8 cellular contexts compared by ENCODE assay signal in genomic region chr2:17538844-17539554, GRCh38. TPM values are rescaled to one million over a fixed set of nuclear protein-coding genes. Genes with fewer than 3 reads are reported as not detected.
A peak's percentile ranks its signal among the peaks of the same experiment; 100 is the strongest.
DNase-seq lines count a peak whose midpoint lies in the region; ATAC-seq and TF ChIP-seq lines count a peak whose summit lies in the region.

No MANE protein-coding gene starts in this region.

- no peaks in the 10 kb centered on the region for H4K20me1 ChIP-seq in GM23338 (replicated peaks; ENCODE audit: insufficient read depth)

- H3K79me2 ChIP-seq in GM23338 (replicated peaks; ENCODE audit: insufficient read depth) = peaks cover 27% of the 10 kb centered on the region

- H3K36me3 ChIP-seq in GM23338 (ENCODE audit: insufficient read depth) = no peaks in the 10 kb centered on the region
- H3K36me3 ChIP-seq in thyroid gland = no peaks in the 10 kb centered on the region

- H3K9me3 ChIP-seq in thyroid gland = no peaks in the 10 kb centered on the region

- WGBS in thyroid gland, 2 donors = 1 to 6% methylated on average over 16 to 33 of the region's 52 CpGs

- H3K36me3 Mint-ChIP-seq in GM23338 (ENCODE audit: low read depth) (no peaks in the 10 kb centered on the region), chondrocyte (ENCODE audit: low read depth) (peaks cover 3% of the 10 kb centered on the region)

- H3K27me3 ChIP-seq in GM23338 (ENCODE audit: insufficient read depth) (peaks cover 13% of the 10 kb centered on the region), thyroid gland (no peaks in the 10 kb centered on the region)

- H3K9me2 ChIP-seq in GM23338 (ENCODE audit: insufficient read depth) = no peaks in the 10 kb centered on the region

- H3F3A ChIP-seq in GM23338 (replicated peaks; ENCODE audit: low read depth) = peaks cover 13% of the 10 kb centered on the region

- no peaks in the 10 kb centered on the region; the same call in 2 of the 3 replicates for H3K9me3 Mint-ChIP-seq in GM23338
- H3K9me3 Mint-ChIP-seq in chondrocyte (ENCODE audit: low read depth) = no peaks in the 10 kb centered on the region

- H3K4me3 ChIP-seq in GM23338 (peak overlapping the region; percentile 82), thyroid gland (replicated peaks in 1 of 3) (peak overlapping the region in 2 of 3 donors; percentile 35 to 43)

- peaks cover 30% of the 10 kb centered on the region for H3K4me1 Mint-ChIP-seq in GM23338
- H3K4me1 Mint-ChIP-seq in chondrocyte (ENCODE audit: low read depth) = peaks cover 30% of the 10 kb centered on the region

- H3K27ac Mint-ChIP-seq in GM23338 = peak overlapping the region; percentile 97
- no peak overlapping the region for H3K27ac Mint-ChIP-seq in chondrocyte (ENCODE audit: unreplicated experiment)

- peak overlapping the region; percentile 77; the same call in 1 of the 2 replicates for H2AFZ ChIP-seq in GM23338

- H3K27ac ChIP-seq in GM23338 (ENCODE audit: low read depth) = peak overlapping the region; percentile 93
- peak overlapping the region; percentile 37 to 63 (median 58) for H3K27ac ChIP-seq in thyroid gland

- peak; percentile 91 for DNase-seq in DMS53 (lab: John Stamatoyannopoulos, UW)
- peak; percentile 81 for DNase-seq in GM23338 (ENCODE audit: low spot score)
- peak; percentile 9 for DNase-seq in NCI-H2171 (lab: John Stamatoyannopoulos, UW)
- DNase-seq in chondrocyte (ENCODE audit: low spot score) = no peak
- DNase-seq in kidney tubule cell (ENCODE audit: low spot score) = peak; percentile 71
- peak; percentile 82 to 84 for DNase-seq in thyroid gland
- no peak for DNase-seq in A172 (ENCODE audit: low spot score)
- DNase-seq in midbrain (lab: John Stamatoyannopoulos, UW) = no peak

- peaks cover 16% of the 10 kb centered on the region for H3K27me3 Mint-ChIP-seq in GM23338 (ENCODE audit: insufficient read depth, low read depth, poor library complexity)
- peaks cover 77% of the 10 kb centered on the region for H3K27me3 Mint-ChIP-seq in chondrocyte (ENCODE audit: low read depth)

- H3K4me3 Mint-ChIP-seq in GM23338 (peak overlapping the region; percentile 93), chondrocyte (ENCODE audit: unreplicated experiment) (peak overlapping the region; percentile 55)

- peak overlapping the region; percentile 82 for H3K4me2 ChIP-seq in GM23338

- intact Hi-C loops in thyroid gland (cut with DNase I) = no loop called here

- TF ChIP-seq CTCF in GM23338 (conservative IDR thresholded peaks at IDR 0.05; ENCODE audit: low read depth in 2 of 2) (0 out of 4 replicates have a peak, but pooled peaks of 1 of the 2 experiments have one; percentile 3), chondrocyte (IDR thresholded peaks at IDR 0.05) (no peak), thyroid gland (IDR thresholded peaks at IDR 0.05) (peak in 1 of 6 experiments; percentile 5)

- H3K4me1 ChIP-seq in GM23338 (ENCODE audit: insufficient read depth) (peaks cover 22% of the 10 kb centered on the region), thyroid gland (no peaks in the 10 kb centered on the region)

- peak; percentile 62 for ATAC-seq in GM23338

- peak in 1 of 2 donors; percentile 66 for TF ChIP-seq POLR2A in thyroid gland (IDR thresholded peaks at IDR 0.05)

TF ChIP-seq in GM23338, 12 proteins besides CTCF, POLR2A, EP300 and RAD21:
- TF ChIP-seq EZH2phosphoT487 (IDR thresholded peaks at IDR 0.05; ENCODE audit: unreplicated experiment) = no peak
- TF ChIP-seq, protein P1, sequence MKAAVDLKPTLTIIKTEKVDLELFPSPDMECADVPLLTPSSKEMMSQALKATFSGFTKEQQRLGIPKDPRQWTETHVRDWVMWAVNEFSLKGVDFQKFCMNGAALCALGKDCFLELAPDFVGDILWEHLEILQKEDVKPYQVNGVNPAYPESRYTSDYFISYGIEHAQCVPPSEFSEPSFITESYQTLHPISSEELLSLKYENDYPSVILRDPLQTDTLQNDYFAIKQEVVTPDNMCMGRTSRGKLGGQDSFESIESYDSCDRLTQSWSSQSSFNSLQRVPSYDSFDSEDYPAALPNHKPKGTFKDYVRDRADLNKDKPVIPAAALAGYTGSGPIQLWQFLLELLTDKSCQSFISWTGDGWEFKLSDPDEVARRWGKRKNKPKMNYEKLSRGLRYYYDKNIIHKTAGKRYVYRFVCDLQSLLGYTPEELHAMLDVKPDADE (IDR thresholded peaks at IDR 0.05) = peak; percentile 48; the same call in 1 of the 2 replicates
- peak; percentile 65 for TF ChIP-seq POLR2AphosphoS5 (IDR thresholded peaks at IDR 0.05; ENCODE audit: low read depth)
- TF ChIP-seq CREB1 (CRISPR knock-in tag; IDR thresholded peaks at IDR 0.05; ENCODE audit: low read depth) = 0 out of 2 replicates have a peak, but pooled peaks have one; percentile 31

RNA-seq across cellular contexts. Expression of gene VSNL1, which starts 1.5 kb away (rescaled TPM):
- total RNA-seq in GM23338 (2014; rRNA removed; shearing (Covaris generic)) = 95.6 and 102 TPM in 2 replicates
- polyA plus RNA-seq in GM23338 (2016; fragmentation: Nextera tagmentation; extraction: Ambion mirVana) = 87.4 and 112 TPM in 2 replicates
- total RNA-seq in chondrocyte (not detected in 3 replicates), thyroid gland (under 1 TPM in 2 of 4 donors, not detected in 2; 0.33 to 0.45 TPM)
- not detected in 2 replicates for total RNA-seq in A172 (2014; rRNA removed; shearing (Covaris generic))

RNA-seq across cellular contexts. Expression of gene RAD51AP2, which starts 20.8 kb away (rescaled TPM):
- 0.38 TPM in 1 of 2 replicates, not detected in the other for total RNA-seq in GM23338 (2014; rRNA removed; shearing (Covaris generic))
- polyA plus RNA-seq in GM23338 (2016; fragmentation: Nextera tagmentation; extraction: Ambion mirVana) = 0.16 and 0.23 TPM in 2 replicates
- total RNA-seq in chondrocyte = not detected in 3 replicates
- total RNA-seq in thyroid gland = under 1 TPM in 2 of 4 donors, not detected in 2; 0.11 to 0.13 TPM
- 0.17 TPM in 1 of 2 replicates, not detected in the other for total RNA-seq in A172 (2014; rRNA removed; shearing (Covaris generic))

Comparison
In these comparisons a context has a peak if more than half of its experiments do, and no peak if none do; other contexts are left out.
1. DNase-seq: peak in DMS53 (single experiment), GM23338 (single experiment), NCI-H2171 (single experiment), kidney tubule cell (single experiment) and thyroid gland (2 of 2); none in chondrocyte (single experiment), A172 (single experiment) and midbrain (single experiment).
2. RNA of gene VSNL1, which starts 1.5 kb away (total RNA-seq): 95.6 to 102 TPM in GM23338; 0.33 to 0.45 TPM in thyroid gland, not detected in chondrocyte and not detected in A172; every median in the first group is over 10 times any median in the second.